8 cellular contexts compared by ENCODE assay signal in the genomic region with DNA sequence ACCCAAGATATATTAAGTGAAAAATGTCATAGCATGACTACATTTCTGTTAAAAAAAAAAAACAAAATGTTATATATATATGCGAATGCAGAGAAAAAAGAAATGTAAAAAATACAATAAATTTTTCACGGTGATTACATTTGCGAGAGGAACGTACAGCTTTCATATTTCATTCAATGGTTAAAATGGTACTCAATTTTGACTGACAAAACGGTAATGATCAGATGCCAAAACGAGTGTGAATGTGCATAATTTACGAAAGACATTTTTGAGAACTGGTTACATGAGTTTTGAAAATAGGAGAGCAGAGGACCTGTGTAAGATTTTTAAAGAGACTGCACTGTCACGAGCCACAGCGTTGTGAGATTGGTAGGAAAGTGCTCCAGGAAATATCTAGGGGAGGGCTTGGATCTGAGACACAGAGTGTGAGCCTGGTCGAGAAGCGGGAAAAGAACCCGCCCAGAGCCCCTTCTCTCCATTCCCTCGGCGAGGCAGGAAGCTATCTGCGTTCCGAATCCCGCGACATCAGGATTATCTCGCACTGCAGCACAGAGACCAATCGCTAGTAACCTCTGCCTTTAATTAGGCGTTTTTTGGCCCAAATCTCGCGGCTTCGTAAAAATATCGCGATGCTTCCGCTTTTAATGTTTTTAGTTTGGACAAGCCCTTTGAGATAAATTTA. TPM values are rescaled to one million over a fixed set of nuclear protein-coding genes. Genes with fewer than 3 reads are reported as not detected.
DNase-seq lines count a peak whose midpoint lies in the region; ATAC-seq and TF ChIP-seq lines count a peak whose summit lies in the region.

No MANE protein-coding gene starts in this region.

- 0 out of 2 replicates have a peak, but pooled peaks cover 4% of the 10 kb centered on the region for H3K9me3 Mint-ChIP-seq in HFFc6
- H3K9me3 Mint-ChIP-seq in activated naive CD4-positive, alpha-beta T cell treated with anti-CD3 and anti-CD28 coated beads, Interleukin-2, amount 50 U/mL, for 72 hours: no peaks in the 10 kb centered on the region

- peak overlapping the region; percentile 99 for H3K27ac Mint-ChIP-seq in HFFc6
- peak overlapping the region; percentile 99 to 100 for H3K27ac Mint-ChIP-seq in activated naive CD4-positive, alpha-beta T cell treated with anti-CD3 and anti-CD28 coated beads, Interleukin-2, amount 50 U/mL, for 72 hours

- DNase-seq in GM04504 (ENCODE audit: low read depth) (peak; percentile 93), HFFc6 (peak; percentile 96), NAMALWA (ENCODE audit: low spot score) (peak; percentile 99), SK-N-DZ (ENCODE audit: low spot score) (peak; percentile 98), glomerular endothelial cell (ENCODE audit: extremely low read depth, low read depth, low spot score) (peak; percentile 98), nucleus accumbens (lab: John Stamatoyannopoulos, UW) (peak; percentile 10 to 93 (median 77)), suprapubic skin (ENCODE audit: low spot score in 2 of 2) (peak; percentile 95 to 97)
- peak; percentile 81 to 89 for DNase-seq in activated naive CD4-positive, alpha-beta T cell treated with anti-CD3 and anti-CD28 coated beads, Interleukin-2, amount 50 U/mL, for 72 hours (ENCODE audit: low spot score in 2 of 2)

- 7% methylated on average over 27 of the region's 27 CpGs for WGBS in suprapubic skin

- H3K4me1 Mint-ChIP-seq in HFFc6 (ENCODE audit: low read depth): peaks cover 11% of the 10 kb centered on the region; the same call in 1 of the 2 replicates

- peaks cover 9% of the 10 kb centered on the region for H3K4me1 ChIP-seq in suprapubic skin

- no peaks in the 10 kb centered on the region; the same call in 1 of the 2 replicates for H3K36me3 Mint-ChIP-seq in HFFc6 (ENCODE audit: low read depth)
- peaks cover 6% of the 10 kb centered on the region in 2 donors for H3K36me3 Mint-ChIP-seq in activated naive CD4-positive, alpha-beta T cell treated with anti-CD3 and anti-CD28 coated beads, Interleukin-2, amount 50 U/mL, for 72 hours

- no peaks in the 10 kb centered on the region for H3K9me3 ChIP-seq in suprapubic skin

- peaks cover 2% of the 10 kb centered on the region for H3K27me3 ChIP-seq in suprapubic skin

- H3K27ac ChIP-seq in suprapubic skin: peak overlapping the region; percentile 92

- no peaks in the 10 kb centered on the region for H3K36me3 ChIP-seq in suprapubic skin

- TF ChIP-seq EP300 in suprapubic skin (IDR thresholded peaks at IDR 0.05): no peak

- H3K4me3 ChIP-seq in suprapubic skin: peak overlapping the region; percentile 67

- peak overlapping the region; percentile 97 for H3K4me3 Mint-ChIP-seq in HFFc6

- peak; percentile 79 to 86 for ATAC-seq in activated naive CD4-positive, alpha-beta T cell treated with anti-CD3 and anti-CD28 coated beads, Interleukin-2, amount 50 U/mL, for 72 hours

- TF ChIP-seq CTCF in HFFc6 (IDR thresholded peaks at IDR 0.05) (no peak), suprapubic skin (IDR thresholded peaks at IDR 0.05) (no peak)

- H3K27me3 Mint-ChIP-seq in HFFc6 (ENCODE audit: insufficient read depth): peaks cover 8% of the 10 kb centered on the region

- peak in 1 of 2 donors; percentile 60 for TF ChIP-seq POLR2A in suprapubic skin (IDR thresholded peaks at IDR 0.05)

RNA-seq across cellular contexts. Expression of a gene that starts 28.5 kb away (rescaled TPM):
- 10 to 100 TPM; 35.9 to 40.6 (median 39.3) TPM for total RNA-seq in HFFc6 (2021; fragmentation: NEBNext Ultra II Directional; extraction: Animal tissue kit (Norgen Biotek cat#: 25700))
- polyA plus RNA-seq in SK-N-DZ (2014; cell fraction: cytosol; rRNA removed): 74.0 and 84.2 TPM in 2 replicates
- 121 and 154 TPM in 2 replicates for polyA plus RNA-seq in SK-N-DZ (2014; cell fraction: nucleus; rRNA removed)
- 10 to 100 TPM; 34.3 to 45.4 TPM for total RNA-seq in activated naive CD4-positive, alpha-beta T cell treated with anti-CD3 and anti-CD28 coated beads, Interleukin-2, amount 50 U/mL, for 72 hours
- total RNA-seq in glomerular endothelial cell (68.7 and 85.6 TPM in 2 replicates), suprapubic skin (10 to 100 TPM; 30.0 to 48.0 (median 40.2) TPM)

Comparison
In these comparisons a context has a peak if more than half of its experiments do, and no peak if none do; other contexts are left out.
1. Peak in every context shown above with its lines: DNase-seq, ATAC-seq, H3K4me3 ChIP-seq and H3K27ac ChIP-seq.